1 cellular context compared by ENCODE assay signal in genomic region chr12:6977653-6978052, GRCh38.
TF ChIP-seq lines count a peak whose summit lies in the region.

No MANE protein-coding gene starts in this region.

TF ChIP-seq in K562, 482 proteins besides CTCF, POLR2A, EP300 and RAD21:
- TF ChIP-seq CC2D1A (IDR thresholded peaks at IDR 0.05) (no peak), POLR2G (IDR thresholded peaks at IDR 0.05; ENCODE audit: low read depth, low read length) (peak; percentile 23; the same call in 1 of the 2 replicates)
